1 cellular context compared by ENCODE assay signal in genomic region chr6:67361264-67361663, GRCh38.
TF ChIP-seq lines count a peak whose summit lies in the region.

No MANE protein-coding gene starts in this region.

TF ChIP-seq in GM12878, 131 proteins besides CTCF, POLR2A, EP300 and RAD21:
- TF ChIP-seq REST (IDR thresholded peaks at IDR 0.05; ENCODE audit: low read depth, low read length) (no peak), ZNF207 (IDR thresholded peaks at IDR 0.05; ENCODE audit: borderline replicate concordance) (no peak), POLR2AphosphoS2 (IDR thresholded peaks at IDR 0.05; ENCODE audit: low read depth, low read length) (no peak), ZBED1 (IDR thresholded peaks at IDR 0.05; ENCODE audit: borderline replicate concordance) (no peak), MEF2A (IDR thresholded peaks at IDR 0.05; ENCODE audit: insufficient read depth, low read depth, low read length) (no peak), FOXM1 (IDR thresholded peaks at IDR 0.05; ENCODE audit: low read depth, low read length) (no peak), TCF3 (IDR thresholded peaks at IDR 0.05; ENCODE audit: borderline replicate concordance, insufficient read depth, low read depth, low read length) (no peak), KDM1A (IDR thresholded peaks at IDR 0.05; ENCODE audit: borderline replicate concordance) (no peak), SMARCA5 (IDR thresholded peaks at IDR 0.05) (no peak), ZBTB11 (CRISPR knock-in tag; IDR thresholded peaks at IDR 0.05) (no peak), ZNF687 (IDR thresholded peaks at IDR 0.05) (no peak), NRF1 (conservative IDR thresholded peaks at IDR 0.05; ENCODE audit: low read depth, low read length) (no peak), ATF3 (IDR thresholded peaks at IDR 0.05; ENCODE audit: borderline replicate concordance, extremely low read depth, low read depth, low read length) (no peak), PML (IDR thresholded peaks at IDR 0.05; ENCODE audit: low read length) (no peak), ZBTB4 (CRISPR knock-in tag; IDR thresholded peaks at IDR 0.05) (no peak), CREB1 (IDR thresholded peaks at IDR 0.05; ENCODE audit: low read depth) (no peak), POU2F2 (IDR thresholded peaks at IDR 0.05; ENCODE audit: borderline replicate concordance, low read depth, low read length) (no peak), ETV6 (conservative IDR thresholded peaks at IDR 0.05 in 1 of 2, IDR thresholded peaks at IDR 0.05 in 1 of 2; ENCODE audit: borderline replicate concordance in 1 of 2, low read depth in 1 of 2) (no peak)
